8 cellular contexts compared by ENCODE assay signal in genomic region chr2:239259603-239260298, GRCh38.
DNase-seq lines count a peak whose midpoint lies in the region; ATAC-seq, FAIRE-seq and TF ChIP-seq lines count a peak whose summit lies in the region.

No MANE protein-coding gene starts in this region.

- H3K4me1 Mint-ChIP-seq in stimulated activated naive B cell treated with anti-CD40 and anti-IgM and Interleukin-4, amounts not matched to agents 10 μg/mL and 1 μg/mL and 100 μg/mL, for 72 hours, result peaks cover 48 to 64% of the 10 kb centered on the region in 2 donors
- peaks cover 11% of the 10 kb centered on the region for H3K4me1 Mint-ChIP-seq in neural progenitor cell

- SMC1A ChIA-PET in GM12878 (lab: Charles Lee; ENCODE audit: uncharacterized antibody, unreplicated experiment), result interaction anchor here (0.9 to 1.7 kb wide), 3 partner anchors 10 to 110 kb away, joined by 3 to 5 read pairs (median 4); no protein-coding TSS in a partner anchor

- peak; percentile 27 for FAIRE-seq in GM12878 (lab: Jason Lieb, UNC)

- H3K36me3 ChIP-seq in GM12878 (ENCODE audit: control insufficient read depth in 2 of 2, insufficient read depth in 2 of 2, low read length in 1 of 2) (no peaks in the 10 kb centered on the region), uterus (no peaks in the 10 kb centered on the region), neural progenitor cell (no peaks in the 10 kb centered on the region)

- H3K27me3 Mint-ChIP-seq in stimulated activated naive B cell treated with anti-CD40 and anti-IgM and Interleukin-4, amounts not matched to agents 10 μg/mL and 1 μg/mL and 100 μg/mL, for 72 hours, result peaks cover 39 to 54% of the 10 kb centered on the region in 2 donors
- H3K27me3 Mint-ChIP-seq in neural progenitor cell (ENCODE audit: insufficient read depth, low read depth), result no peaks in the 10 kb centered on the region

- no peak for DNase-seq in GM12878 (ENCODE audit: low read depth, low spot score)
- DNase-seq in stimulated activated naive B cell treated with anti-CD40 and anti-IgM and Interleukin-4, amounts not matched to agents 10 μg/mL and 1 μg/mL and 100 μg/mL, for 72 hours, result no peak
- DNase-seq in NCI-H345 (lab: John Stamatoyannopoulos, UW), result no peak
- DNase-seq in uterus, result no peak
- DNase-seq in neural progenitor cell (ENCODE audit: low spot score), result no peak
- no peak for DNase-seq in GOT3 (lab: John Stamatoyannopoulos, UW)

- no peaks in the 10 kb centered on the region for H3K79me2 ChIP-seq in GM12878 (ENCODE audit: control insufficient read depth, insufficient read depth, low read length)
- peaks cover 86% of the 10 kb centered on the region for H3K79me2 ChIP-seq in neural progenitor cell (ENCODE audit: low read depth)

- peak overlapping the region; percentile 49 for H3K27ac Mint-ChIP-seq in stimulated activated naive B cell treated with anti-CD40 and anti-IgM and Interleukin-4, amounts not matched to agents 10 μg/mL and 1 μg/mL and 100 μg/mL, for 72 hours
- no peak overlapping the region for H3K27ac Mint-ChIP-seq in neural progenitor cell

- no peak overlapping the region for H3K9ac ChIP-seq in GM12878 (ENCODE audit: control insufficient read depth, insufficient read depth, low read length)
- no peak overlapping the region for H3K9ac ChIP-seq in neural progenitor cell

- H3K27me3 ChIP-seq in GM12878 (replicated peaks in 1 of 2; ENCODE audit: control insufficient read depth in 2 of 2, insufficient read depth in 2 of 2, low read length in 1 of 2) (peaks cover 0 to 4% of the 10 kb centered on the region in 2 experiments; a peak in 2 of 4 replicates), uterus (no peaks in the 10 kb centered on the region), neural progenitor cell (no peaks in the 10 kb centered on the region)

- no TSS peak for BruUV-seq in GM12878 (replicated peaks; lab: Mats Ljungman, UMichigan)

- TF ChIP-seq EP300 in GM12878 (IDR thresholded peaks at IDR 0.05; ENCODE audit: borderline replicate concordance in 1 of 2, control insufficient read depth in 1 of 2, low read depth in 2 of 2, low read length in 2 of 2), result no peak

- H3K9me3 Mint-ChIP-seq in stimulated activated naive B cell treated with anti-CD40 and anti-IgM and Interleukin-4, amounts not matched to agents 10 μg/mL and 1 μg/mL and 100 μg/mL, for 72 hours, result peaks cover 11% of the 10 kb centered on the region in 2 donors
- peaks cover 19% of the 10 kb centered on the region for H3K9me3 Mint-ChIP-seq in neural progenitor cell

- H3K4me2 ChIP-seq in GM12878 (ENCODE audit: control insufficient read depth, insufficient read depth), result peak overlapping the region; percentile 83
- no peak overlapping the region for H3K4me2 ChIP-seq in neural progenitor cell

- no peak overlapping the region for H3K27ac ChIP-seq in GM12878 (ENCODE audit: control insufficient read depth, insufficient read depth)
- H3K27ac ChIP-seq in uterus, result no peak overlapping the region
- H3K27ac ChIP-seq in neural progenitor cell, result no peak overlapping the region

- TF ChIP-seq CTCF in GM12878 (IDR thresholded peaks at IDR 0.05 in 2 of 3, conservative IDR thresholded peaks at IDR 0.05 in 1 of 3; ENCODE audit: control insufficient read depth in 2 of 3, extremely low read depth in 1 of 3, insufficient read depth in 1 of 3, low read depth in 3 of 3, low read length in 3 of 3), result no peak
- TF ChIP-seq CTCF in uterus (IDR thresholded peaks at IDR 0.05), result no peak
- no peak for TF ChIP-seq CTCF in neural progenitor cell (IDR thresholded peaks at IDR 0.05)

- peaks cover 23% of the 10 kb centered on the region for H3K4me1 ChIP-seq in GM12878 (ENCODE audit: control insufficient read depth, insufficient read depth, low read length)
- H3K4me1 ChIP-seq in uterus, result peaks cover 0 to 6% of the 10 kb centered on the region in 2 donors
- H3K4me1 ChIP-seq in neural progenitor cell, result peaks cover 12% of the 10 kb centered on the region

- intact Hi-C loops in GM12878 (cut with micrococcal nuclease; ENCODE audit: unreplicated experiment) (loop anchor here (10.0 kb wide), 1 partner anchor 115 kb away; no protein-coding TSS in a partner anchor), uterus (cut with DNase I; ENCODE audit: low total_unique reads) (no loop called here)

- no peak for TF ChIP-seq RAD21 in GM12878 (IDR thresholded peaks at IDR 0.05; ENCODE audit: insufficient read depth, low read depth, low read length)

- H3K9me3 ChIP-seq in GM12878 (replicated peaks; ENCODE audit: control insufficient read depth, insufficient read depth, low read length) (peaks cover 4% of the 10 kb centered on the region; the same call in 2 of the 3 replicates), uterus (peaks cover 0 to 8% of the 10 kb centered on the region in 2 donors), neural progenitor cell (ENCODE audit: low read depth) (peaks cover 10% of the 10 kb centered on the region)

- no peak for TF ChIP-seq POLR2A in GM12878 (IDR thresholded peaks at IDR 0.05; ENCODE audit: low read depth, low read length)
- TF ChIP-seq POLR2A in uterus (IDR thresholded peaks at IDR 0.05), result no peak

- H3K36me3 Mint-ChIP-seq in stimulated activated naive B cell treated with anti-CD40 and anti-IgM and Interleukin-4, amounts not matched to agents 10 μg/mL and 1 μg/mL and 100 μg/mL, for 72 hours, result peaks cover 16 to 28% of the 10 kb centered on the region in 2 donors
- peaks cover 20% of the 10 kb centered on the region for H3K36me3 Mint-ChIP-seq in neural progenitor cell

- CTCF ChIA-PET in GM12878 (lab: Yijun Ruan, JAX), result no interaction called here

- RAD21 ChIA-PET in GM12878 (lab: Charles Lee; ENCODE audit: unreplicated experiment), result interaction anchor here (0.9 to 1.9 kb wide), 3 partner anchors 8 to 121 kb away, joined by 3 to 7 read pairs (median 3); no protein-coding TSS in a partner anchor

- POLR2A ChIA-PET in GM12878 (lab: Charles Lee), result no interaction called here

- in situ Hi-C loops in GM12878 (cut with MboI), result no loop called here

- WGBS in GM12878 (ENCODE audit: insufficient coverage, insufficient replicate concordance, low lambda C conversion rate, missing lambda C conversion rate), result 77% methylated on average over 17 of the region's 18 CpGs

- peak overlapping the region; percentile 54 to 73 for H3K4me3 Mint-ChIP-seq in stimulated activated naive B cell treated with anti-CD40 and anti-IgM and Interleukin-4, amounts not matched to agents 10 μg/mL and 1 μg/mL and 100 μg/mL, for 72 hours
- no peak overlapping the region for H3K4me3 Mint-ChIP-seq in neural progenitor cell

- peak; percentile 45 for ATAC-seq in GM19467 (IDR thresholded peaks at IDR 0.05; ENCODE audit: unreplicated experiment)
- ATAC-seq in HG03520 (IDR thresholded peaks at IDR 0.05; ENCODE audit: unreplicated experiment), result peak; percentile 50
- peak; percentile 74 for ATAC-seq in GM12878
- peak; percentile 69 to 77 for ATAC-seq in stimulated activated naive B cell treated with anti-CD40 and anti-IgM and Interleukin-4, amounts not matched to agents 10 μg/mL and 1 μg/mL and 100 μg/mL, for 72 hours (replicated peaks)

- no peaks in the 10 kb centered on the region for H3F3A ChIP-seq in neural progenitor cell (ENCODE audit: low read depth)

- H4K20me1 ChIP-seq in GM12878 (ENCODE audit: control insufficient read depth, insufficient read depth), result peaks cover 13% of the 10 kb centered on the region
- peaks cover 31% of the 10 kb centered on the region for H4K20me1 ChIP-seq in neural progenitor cell (ENCODE audit: low read depth)

- H2AFZ ChIP-seq in GM12878 (ENCODE audit: control insufficient read depth, low read depth, low read length), result no peak overlapping the region
- no peak overlapping the region for H2AFZ ChIP-seq in neural progenitor cell (replicated peaks)

- H3K4me3 ChIP-seq in GM12878, result no peak overlapping the region; the same call in 1 of the 2 replicates
- no peak overlapping the region for H3K4me3 ChIP-seq in uterus
- no peak overlapping the region for H3K4me3 ChIP-seq in neural progenitor cell

TF ChIP-seq in GM12878, 131 proteins besides CTCF, POLR2A, EP300 and RAD21 (continues in another document):
- TF ChIP-seq MTA2 (IDR thresholded peaks at IDR 0.05; ENCODE audit: low read depth) (peak; percentile 21; the same call in 1 of the 2 replicates), BCL3 (IDR thresholded peaks at IDR 0.05; ENCODE audit: borderline replicate concordance, insufficient read depth, low read depth, low read length, poor library complexity, severe bottlenecking) (peak; percentile 76), ZBTB40 (IDR thresholded peaks at IDR 0.05; ENCODE audit: borderline replicate concordance) (no peak)
